Comparison of ENCODE assay signal across 8 cellular contexts in the genomic region with DNA sequence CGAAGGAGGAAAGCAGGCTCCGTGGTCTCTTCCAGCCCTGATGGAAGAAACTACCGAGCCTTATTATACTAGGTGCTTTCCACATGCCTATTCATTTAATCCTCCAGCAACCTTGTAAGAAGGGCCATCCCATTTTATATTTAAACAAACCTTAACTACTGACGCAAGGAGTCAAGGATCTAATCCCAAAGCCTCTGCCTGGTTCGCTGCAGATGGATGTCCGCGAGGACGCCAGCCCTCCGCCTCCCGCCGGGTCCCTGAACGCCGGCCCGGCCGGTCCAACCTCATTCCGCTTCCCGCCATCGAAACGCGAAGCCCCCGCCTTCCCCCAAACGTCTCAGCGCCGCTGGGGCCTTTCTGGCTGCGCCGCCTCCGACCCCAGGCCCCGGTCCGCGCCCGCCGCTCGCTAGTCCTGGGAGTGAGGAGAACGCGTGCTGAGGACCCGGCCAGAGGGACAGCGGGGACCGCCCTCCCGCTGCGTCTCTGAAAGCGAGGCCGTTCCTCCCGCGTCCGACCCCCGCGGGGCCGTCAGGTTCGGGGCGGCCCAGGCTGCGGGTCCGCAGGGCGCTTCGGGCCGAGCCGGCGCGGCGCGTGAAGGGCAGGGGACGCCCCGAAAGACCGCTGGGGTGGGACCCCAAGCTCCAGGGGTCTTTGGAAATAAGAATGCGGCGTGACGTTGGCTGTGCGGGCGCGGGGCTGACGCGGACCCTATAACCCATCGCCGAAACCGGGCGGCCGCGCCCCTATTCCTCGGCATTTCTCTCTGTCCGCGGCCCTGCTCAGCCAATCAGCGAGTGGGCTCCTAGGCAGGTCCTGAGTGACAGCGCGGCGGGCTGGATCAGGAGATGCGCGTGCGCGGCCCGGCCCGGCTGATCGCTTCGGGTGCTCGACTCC. TPM values are rescaled to one million over a fixed set of nuclear protein-coding genes. Genes with fewer than 3 reads are reported as not detected.
A peak's percentile ranks its signal among the peaks of the same experiment; 100 is the strongest.
DNase-seq lines count a peak whose midpoint lies in the region; ATAC-seq and TF ChIP-seq lines count a peak whose summit lies in the region.

No MANE protein-coding gene starts in this region.

- no peaks in the 10 kb centered on the region for H3K9me3 Mint-ChIP-seq in neural progenitor cell
- H3K9me3 Mint-ChIP-seq in stimulated activated naive CD8-positive, alpha-beta T cell treated with anti-CD3 and anti-CD28 coated beads, Interleukin-15, amount 100 ng/mL, for 72 hours, result no peaks in the 10 kb centered on the region

- H3F3A ChIP-seq in MM.1S (ENCODE audit: insufficient read depth, low read length) (peaks cover 9% of the 10 kb centered on the region; the same call in 1 of the 2 replicates), neural progenitor cell (ENCODE audit: low read depth) (peaks cover 20% of the 10 kb centered on the region)

- H3K36me3 ChIP-seq in MM.1S (replicated peaks; ENCODE audit: insufficient read depth, low read length) (no peaks in the 10 kb centered on the region), neural progenitor cell (no peaks in the 10 kb centered on the region)

- H4K20me1 ChIP-seq in MM.1S (ENCODE audit: insufficient read depth, low read length), result no peaks in the 10 kb centered on the region
- H4K20me1 ChIP-seq in neural progenitor cell (ENCODE audit: low read depth), result no peaks in the 10 kb centered on the region

- peak overlapping the region; percentile 92 for H2AFZ ChIP-seq in MM.1S (ENCODE audit: low read length)
- peak overlapping the region; percentile 74 for H2AFZ ChIP-seq in neural progenitor cell (replicated peaks)

- ATAC-seq in stimulated activated naive CD8-positive, alpha-beta T cell treated with anti-CD3 and anti-CD28 coated beads, Interleukin-15, amount 100 ng/mL, for 72 hours, result peak; percentile 87

- H3K27ac Mint-ChIP-seq in neural progenitor cell, result peak overlapping the region; percentile 51
- H3K27ac Mint-ChIP-seq in stimulated activated naive CD8-positive, alpha-beta T cell treated with anti-CD3 and anti-CD28 coated beads, Interleukin-15, amount 100 ng/mL, for 72 hours, result peak overlapping the region; percentile 94 to 96

- H3K27me3 Mint-ChIP-seq in neural progenitor cell (ENCODE audit: insufficient read depth, low read depth), result peaks cover 20% of the 10 kb centered on the region
- no peaks in the 10 kb centered on the region for H3K27me3 Mint-ChIP-seq in stimulated activated naive CD8-positive, alpha-beta T cell treated with anti-CD3 and anti-CD28 coated beads, Interleukin-15, amount 100 ng/mL, for 72 hours

- H3K4me1 Mint-ChIP-seq in neural progenitor cell, result peaks cover 33% of the 10 kb centered on the region
- peaks cover 75% of the 10 kb centered on the region for H3K4me1 Mint-ChIP-seq in stimulated activated naive CD8-positive, alpha-beta T cell treated with anti-CD3 and anti-CD28 coated beads, Interleukin-15, amount 100 ng/mL, for 72 hours

- TF ChIP-seq CTCF in MM.1S (IDR thresholded peaks at IDR 0.05; ENCODE audit: low read length) (no peak), foreskin fibroblast (IDR thresholded peaks at IDR 0.05; ENCODE audit: low read depth, low read length) (no peak), neural progenitor cell (IDR thresholded peaks at IDR 0.05) (no peak)

- H3K36me3 Mint-ChIP-seq in neural progenitor cell, result peaks cover 6% of the 10 kb centered on the region

- H3K9me3 ChIP-seq in MM.1S (replicated peaks; ENCODE audit: insufficient read depth, low read length) (no peaks in the 10 kb centered on the region), neural progenitor cell (ENCODE audit: low read depth) (no peaks in the 10 kb centered on the region)

- H3K9ac ChIP-seq in MM.1S (ENCODE audit: low read length) (peak overlapping the region; percentile 81), neural progenitor cell (no peak overlapping the region)

- H3K4me2 ChIP-seq in MM.1S (ENCODE audit: low read depth, low read length) (peak overlapping the region; percentile 97), neural progenitor cell (peak overlapping the region; percentile 91)

- H3K27ac ChIP-seq in MM.1S (ENCODE audit: low read length) (peak overlapping the region; percentile 85; the same call in 1 of the 2 replicates), neural progenitor cell (no peak overlapping the region)

- H3K27me3 ChIP-seq in MM.1S (replicated peaks; ENCODE audit: insufficient read depth, low read length), result no peaks in the 10 kb centered on the region
- H3K27me3 ChIP-seq in neural progenitor cell, result peaks cover 24% of the 10 kb centered on the region

- H3K4me3 ChIP-seq in MM.1S (ENCODE audit: low read length) (peak overlapping the region; percentile 90), foreskin fibroblast (ENCODE audit: low read depth in 1 of 2, low read length in 2 of 2) (peak overlapping the region; percentile 74 to 76), neural progenitor cell (peak overlapping the region; percentile 73)

- H3K4me3 Mint-ChIP-seq in neural progenitor cell, result peak overlapping the region; percentile 90
- H3K4me3 Mint-ChIP-seq in stimulated activated naive CD8-positive, alpha-beta T cell treated with anti-CD3 and anti-CD28 coated beads, Interleukin-15, amount 100 ng/mL, for 72 hours, result peak overlapping the region; percentile 85 to 92

- H3K4me1 ChIP-seq in MM.1S (ENCODE audit: low read length) (peaks cover 38% of the 10 kb centered on the region), neural progenitor cell (peaks cover 7% of the 10 kb centered on the region)

- no peaks in the 10 kb centered on the region for H3K9me2 ChIP-seq in MM.1S (replicated peaks; ENCODE audit: insufficient read depth, low read length)

- H3K79me2 ChIP-seq in MM.1S (ENCODE audit: low read length), result peaks cover 16% of the 10 kb centered on the region
- H3K79me2 ChIP-seq in neural progenitor cell (ENCODE audit: low read depth), result no peaks in the 10 kb centered on the region

- DNase-seq in EL (peak; percentile 91), HCEC 1CT (peak; percentile 89), MM.1S (peak; percentile 100), SHP77 treated with DMSO at 0.1 percent for 48 hours (lab: John Stamatoyannopoulos, UW) (peak; percentile 75), foreskin fibroblast (peak; percentile 91 to 98), neural progenitor cell (ENCODE audit: low spot score) (peak; percentile 96)
- peak; percentile 88 for DNase-seq in activated gamma-delta T cell treated with anti-CD3 and anti-CD28 coated beads, Interleukin-2, amount 50 U/mL, for 16 hours (ENCODE audit: low read depth)
- DNase-seq in stimulated activated naive CD8-positive, alpha-beta T cell treated with anti-CD3 and anti-CD28 coated beads, Interleukin-15, amount 100 ng/mL, for 72 hours, result peak; percentile 93 to 96

RNA-seq across cellular contexts. Expression of a gene that starts 0.4 kb away (rescaled TPM):
- total RNA-seq in neural progenitor cell (ENCODE audit: low replicate concordance), result 14.6 and 45.2 TPM in 2 replicates

RNA-seq across cellular contexts. Expression of a gene that starts 35.1 kb away (rescaled TPM):
- total RNA-seq in neural progenitor cell (ENCODE audit: low replicate concordance), result 5.9 and 12.6 TPM in 2 replicates
